ENCODE assay signal across 23 cellular contexts in the genomic region with DNA sequence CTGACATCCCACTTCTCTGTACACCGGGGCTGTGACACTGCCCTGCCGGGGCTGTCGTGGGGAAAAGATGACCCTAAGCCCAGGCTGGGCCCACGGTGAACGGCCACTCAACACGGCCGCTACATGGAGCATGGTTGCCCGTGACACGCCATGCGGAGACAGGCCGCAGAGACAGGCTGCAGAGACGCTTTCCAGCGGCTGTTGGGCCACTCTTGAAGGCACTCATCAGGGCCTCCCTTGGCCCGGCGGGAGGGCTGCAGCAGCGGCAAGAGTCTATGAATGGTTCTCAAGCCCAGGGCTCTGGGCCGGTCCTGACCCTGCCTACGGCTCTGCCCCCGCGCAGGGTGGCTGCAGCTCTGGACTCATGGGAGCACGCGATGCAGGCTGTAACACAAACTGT.
"Had no signal": no experiment of that assay in that cellular context is flagged by ENCODE, and none has a peak within 500 bp of the region (broad histone marks: within the 10 kb centered on the region; RNA-seq: fewer than 3 reads in every experiment).

No MANE protein-coding gene starts in this region.

- FAIRE-seq: endothelial cell of umbilical vein had no signal

- H3K4me3 Mint-ChIP-seq: activated CD4-positive, alpha-beta T cell treated with anti-CD3 and anti-CD28 coated beads, Interleukin-2, amount 10 ng/mL, durations not matched to agents 7 days and 5 days; activated CD8-positive, alpha-beta memory T cell treated with anti-CD3 and anti-CD28 coated beads, Interleukin-2, amount 10 ng/mL, durations not matched to agents 7 days and 5 days; activated CD8-positive, alpha-beta T cell treated with anti-CD3 and anti-CD28 coated beads for 36 hours; activated naive CD4-positive, alpha-beta T cell treated with anti-CD3 and anti-CD28 coated beads, Interleukin-2, amount 50 U/mL, for 24 hours; central memory CD8-positive, alpha-beta T cell; effector memory CD8-positive, alpha-beta T cell; memory B cell; nephron progenitor cell had no signal

- H3K27me3 ChIP-seq: ascending aorta, colonic mucosa, dorsolateral prefrontal cortex, thyroid gland had no signal

- H3K27ac ChIP-seq: ascending aorta, colonic mucosa, dorsolateral prefrontal cortex, thyroid gland had no signal

- H3K36me3 ChIP-seq: colonic mucosa, thyroid gland had no signal

- H3K4me1 Mint-ChIP-seq: activated CD4-positive, alpha-beta T cell treated with anti-CD3 and anti-CD28 coated beads, Interleukin-2, amount 10 ng/mL, durations not matched to agents 7 days and 5 days; activated CD8-positive, alpha-beta memory T cell treated with anti-CD3 and anti-CD28 coated beads, Interleukin-2, amount 10 ng/mL, durations not matched to agents 7 days and 5 days; activated naive CD4-positive, alpha-beta T cell treated with anti-CD3 and anti-CD28 coated beads, Interleukin-2, amount 50 U/mL, for 24 hours; central memory CD8-positive, alpha-beta T cell; memory B cell had no signal

- DNase-seq: activated CD4-positive, alpha-beta T cell treated with anti-CD3 and anti-CD28 coated beads, Interleukin-2, amount 10 ng/mL, durations not matched to agents 7 days and 5 days; activated CD4-positive, CD25-positive, alpha-beta regulatory T cell treated with anti-CD3 and anti-CD28 coated beads, Interleukin-2, amount 50 U/mL, for 72 hours; activated CD8-positive, alpha-beta memory T cell treated with anti-CD3 and anti-CD28 coated beads, Interleukin-2, amount 10 ng/mL, durations not matched to agents 7 days and 5 days; activated CD8-positive, alpha-beta T cell treated with anti-CD3 and anti-CD28 coated beads for 36 hours; activated gamma-delta T cell treated with Interleukin-2 at 50 U/mL for 16 hours; activated T-cell treated with anti-CD3 and anti-CD28 coated beads for 4 hours; colonic mucosa; dorsolateral prefrontal cortex; effector memory CD8-positive, alpha-beta T cell; foreskin melanocyte; hippocampal formation; nephron progenitor cell; occipital lobe; retina; stimulated activated CD4-positive, alpha-beta T cell treated with anti-CD3 and anti-CD28 coated beads, Interleukin-4, amount 100 ng/mL, for 4 hours; stimulated activated naive CD8-positive, alpha-beta T cell treated with anti-CD3 and anti-CD28 coated beads, Interleukin-15, Interleukin-2, amounts not matched to agents 100 U/mL and 50 U/mL, for 24 hours had no signal

- H3K4me3 ChIP-seq: ascending aorta, colonic mucosa, dorsolateral prefrontal cortex, thyroid gland had no signal

- H3K27ac Mint-ChIP-seq: activated CD4-positive, alpha-beta T cell treated with anti-CD3 and anti-CD28 coated beads, Interleukin-2, amount 10 ng/mL, durations not matched to agents 7 days and 5 days; activated CD8-positive, alpha-beta memory T cell treated with anti-CD3 and anti-CD28 coated beads, Interleukin-2, amount 10 ng/mL, durations not matched to agents 7 days and 5 days; activated CD8-positive, alpha-beta T cell treated with anti-CD3 and anti-CD28 coated beads for 36 hours; activated naive CD4-positive, alpha-beta T cell treated with anti-CD3 and anti-CD28 coated beads, Interleukin-2, amount 50 U/mL, for 24 hours; effector memory CD8-positive, alpha-beta T cell; memory B cell; nephron progenitor cell had no signal

- ATAC-seq: activated CD8-positive, alpha-beta memory T cell treated with anti-CD3 and anti-CD28 coated beads, Interleukin-2, amount 10 ng/mL, durations not matched to agents 7 days and 5 days; activated CD8-positive, alpha-beta T cell treated with anti-CD3 and anti-CD28 coated beads for 36 hours; effector memory CD8-positive, alpha-beta T cell; esophagus mucosa; stimulated activated naive CD8-positive, alpha-beta T cell treated with anti-CD3 and anti-CD28 coated beads, Interleukin-15, Interleukin-2, amounts not matched to agents 100 U/mL and 50 U/mL, for 24 hours had no signal

- H3K27me3 Mint-ChIP-seq: activated CD4-positive, alpha-beta T cell treated with anti-CD3 and anti-CD28 coated beads, Interleukin-2, amount 10 ng/mL, durations not matched to agents 7 days and 5 days; activated CD8-positive, alpha-beta memory T cell treated with anti-CD3 and anti-CD28 coated beads, Interleukin-2, amount 10 ng/mL, durations not matched to agents 7 days and 5 days; activated CD8-positive, alpha-beta T cell treated with anti-CD3 and anti-CD28 coated beads for 36 hours; activated naive CD4-positive, alpha-beta T cell treated with anti-CD3 and anti-CD28 coated beads, Interleukin-2, amount 50 U/mL, for 24 hours; central memory CD8-positive, alpha-beta T cell; effector memory CD8-positive, alpha-beta T cell had no signal

- H3K9me3 ChIP-seq: ascending aorta, colonic mucosa, thyroid gland had no signal

- H3K4me1 ChIP-seq: ascending aorta, colonic mucosa, thyroid gland had no signal

- H3K36me3 Mint-ChIP-seq: activated CD8-positive, alpha-beta memory T cell treated with anti-CD3 and anti-CD28 coated beads, Interleukin-2, amount 10 ng/mL, durations not matched to agents 7 days and 5 days; activated naive CD4-positive, alpha-beta T cell treated with anti-CD3 and anti-CD28 coated beads, Interleukin-2, amount 50 U/mL, for 24 hours; memory B cell had no signal

- H3K9me3 Mint-ChIP-seq: activated CD8-positive, alpha-beta T cell treated with anti-CD3 and anti-CD28 coated beads for 36 hours; activated naive CD4-positive, alpha-beta T cell treated with anti-CD3 and anti-CD28 coated beads, Interleukin-2, amount 50 U/mL, for 24 hours; central memory CD8-positive, alpha-beta T cell; effector memory CD8-positive, alpha-beta T cell; memory B cell; nephron progenitor cell had no signal
